Comparison of ENCODE assay signal across 1 cellular context in genomic region chr4:1246901-1247810, GRCh38.
TF ChIP-seq lines count a peak whose summit lies in the region.

No MANE protein-coding gene starts in this region.

TF ChIP-seq in HepG2, 621 proteins besides CTCF, POLR2A, EP300 and RAD21 (continued from another document and continues in another):
- no peak for TF ChIP-seq POGK (CRISPR knock-in tag; conservative IDR thresholded peaks at IDR 0.05)
- no peak for TF ChIP-seq ZNF770 (CRISPR knock-in tag; IDR thresholded peaks at IDR 0.05)
- TF ChIP-seq MAFG (CRISPR knock-in tag; IDR thresholded peaks at IDR 0.05) = no peak
- no peak for TF ChIP-seq ZNF512 (CRISPR knock-in tag; IDR thresholded peaks at IDR 0.05)
- no peak for TF ChIP-seq ZSCAN30 (CRISPR knock-in tag; IDR thresholded peaks at IDR 0.05)
- TF ChIP-seq ZNF563 (CRISPR knock-in tag; IDR thresholded peaks at IDR 0.05) = no peak
- TF ChIP-seq ZNF850 (CRISPR knock-in tag; conservative IDR thresholded peaks at IDR 0.05) = no peak
- TF ChIP-seq NCOR1 (IDR thresholded peaks at IDR 0.05; ENCODE audit: borderline replicate concordance, low read length) = no peak
- no peak for TF ChIP-seq YY1 (IDR thresholded peaks at IDR 0.05; ENCODE audit: insufficient read depth, insufficient replicate concordance, low read depth, low read length)
- TF ChIP-seq ZNF431 (CRISPR knock-in tag; IDR thresholded peaks at IDR 0.05; ENCODE audit: borderline replicate concordance, low read depth) = no peak
- no peak for TF ChIP-seq ZBED4 (CRISPR knock-in tag; IDR thresholded peaks at IDR 0.05; ENCODE audit: borderline replicate concordance)
- TF ChIP-seq CBX1 (IDR thresholded peaks at IDR 0.05; ENCODE audit: low read depth) = no peak
- 0 out of 2 replicates have a peak, but pooled peaks have one; percentile 24 for TF ChIP-seq ZNF333 (CRISPR knock-in tag; IDR thresholded peaks at IDR 0.05; ENCODE audit: borderline replicate concordance)
- no peak for TF ChIP-seq MEIS1 (CRISPR knock-in tag; IDR thresholded peaks at IDR 0.05; ENCODE audit: borderline replicate concordance)
- peak; percentile 60 for TF ChIP-seq ZNF687 (CRISPR knock-in tag; IDR thresholded peaks at IDR 0.05)
- TF ChIP-seq BORCS8-MEF2B (CRISPR knock-in tag; IDR thresholded peaks at IDR 0.05) = no peak
- TF ChIP-seq ZSCAN29 (CRISPR knock-in tag; conservative IDR thresholded peaks at IDR 0.05) = no peak
- no peak for TF ChIP-seq SOX6 (IDR thresholded peaks at IDR 0.05)
- peak; percentile 24; the same call in 1 of the 2 replicates for TF ChIP-seq SOX6 (CRISPR knock-in tag; IDR thresholded peaks at IDR 0.05)
- TF ChIP-seq ZBTB34 (CRISPR knock-in tag; IDR thresholded peaks at IDR 0.05) = no peak
- no peak for TF ChIP-seq NAIF1 (CRISPR knock-in tag; IDR thresholded peaks at IDR 0.05; ENCODE audit: borderline replicate concordance)
- no peak for TF ChIP-seq RNF2 (conservative IDR thresholded peaks at IDR 0.05; ENCODE audit: low read depth)
- TF ChIP-seq ZSCAN25 (CRISPR knock-in tag; IDR thresholded peaks at IDR 0.05) = no peak
- 0 out of 2 replicates have a peak, but pooled peaks have one; percentile 6 for TF ChIP-seq ZBTB46 (CRISPR knock-in tag; IDR thresholded peaks at IDR 0.05; ENCODE audit: borderline replicate concordance)
- no peak for TF ChIP-seq ZNF335 (CRISPR knock-in tag; IDR thresholded peaks at IDR 0.05)
- no peak for TF ChIP-seq ZNF547 (CRISPR knock-in tag; IDR thresholded peaks at IDR 0.05)
- no peak for TF ChIP-seq TEAD2 (CRISPR knock-in tag; IDR thresholded peaks at IDR 0.05)
- 0 out of 2 replicates have a peak, but pooled peaks have one; percentile 11 for TF ChIP-seq MYC (CRISPR knock-in tag; IDR thresholded peaks at IDR 0.05; ENCODE audit: borderline replicate concordance)
- no peak for TF ChIP-seq SRSF9 (IDR thresholded peaks at IDR 0.05; ENCODE audit: borderline replicate concordance, insufficient read depth, low read depth, low read length, poor library complexity, severe bottlenecking)
- peak; percentile 49; the same call in 1 of the 2 replicates for TF ChIP-seq HNF1B (CRISPR knock-in tag; IDR thresholded peaks at IDR 0.05)
- no peak for TF ChIP-seq LRRFIP1 (CRISPR knock-in tag; conservative IDR thresholded peaks at IDR 0.05)
- TF ChIP-seq ZZZ3 (CRISPR knock-in tag; IDR thresholded peaks at IDR 0.05; ENCODE audit: borderline replicate concordance) = no peak
- TF ChIP-seq REPIN1 (CRISPR knock-in tag; IDR thresholded peaks at IDR 0.05; ENCODE audit: borderline replicate concordance, low read depth) = no peak
